In genomic region chr9:120571443-120572257, GRCh38 we compare ENCODE assay signal across 13 cellular contexts. TPM values are rescaled to one million over a fixed set of nuclear protein-coding genes. Genes with fewer than 3 reads are reported as not detected.
DNase-seq lines count a peak whose midpoint lies in the region; ATAC-seq and TF ChIP-seq lines count a peak whose summit lies in the region.
"Had no signal": no experiment of that assay in that cellular context is flagged by ENCODE, and none has a peak within 500 bp of the region (broad histone marks: within the 10 kb centered on the region; RNA-seq: fewer than 3 reads in every experiment).

No MANE protein-coding gene starts in this region.

- H3K27me3 Mint-ChIP-seq in natural killer cell treated with Interleukin-12 subunit alpha and Interleukin-12 subunit beta and Interleukin-15 and Interleukin-18, amount 100 ng/mL, for 72 hours: no peaks in the 10 kb centered on the region
- H3K27me3 Mint-ChIP-seq: CD4-positive, CD25-positive, alpha-beta regulatory T cell had no signal

- no peak overlapping the region for H3K4me3 ChIP-seq in ovary

- WGBS in ovary, 3 donors: 21 to 42% (median 26%) methylated on average over 11 of the region's 11 CpGs

- peak; percentile 95 for DNase-seq in AG09319 (ENCODE audit: extremely low read depth, low read depth)
- peak; percentile 91 for DNase-seq in amniotic epithelial cell (ENCODE audit: low read depth)
- peak; percentile 42 to 93 (median 76) for DNase-seq in head of caudate nucleus
- DNase-seq in ovary: peak in 4 of 5 donors; percentile 22 to 69 (median 47)
- no peak for DNase-seq in natural killer cell treated with Interleukin-12 subunit alpha and Interleukin-12 subunit beta and Interleukin-15 and Interleukin-18, amount 100 ng/mL, for 72 hours (ENCODE audit: low spot score)
- DNase-seq in foreskin keratinocyte: no peak
- no peak for DNase-seq in SKM-1 treated with dmso at 0.1 percent for 144 hours (lab: John Stamatoyannopoulos, UW; ENCODE audit: unreplicated experiment)
- DNase-seq: CD4-positive, CD25-positive, alpha-beta regulatory T cell; H7; NCI-H187 treated with DMSO at 0.1 percent for 48 hours; RPMI8226; stimulated activated CD4-positive, alpha-beta T cell treated with anti-CD3 and anti-CD28 coated beads, Interleukin-2, amount 100 ng/mL, for 48 hours had no signal

- peaks cover 33% of the 10 kb centered on the region for H3K36me3 Mint-ChIP-seq in natural killer cell treated with Interleukin-12 subunit alpha and Interleukin-12 subunit beta and Interleukin-15 and Interleukin-18, amount 100 ng/mL, for 72 hours

- H3K27ac Mint-ChIP-seq in natural killer cell treated with Interleukin-12 subunit alpha and Interleukin-12 subunit beta and Interleukin-15 and Interleukin-18, amount 100 ng/mL, for 72 hours: no peak overlapping the region
- H3K27ac Mint-ChIP-seq: CD4-positive, CD25-positive, alpha-beta regulatory T cell had no signal

- intact Hi-C loops in head of caudate nucleus (cut with DNase I) (no loop called here), ovary (cut with DNase I) (no loop called here)

- TF ChIP-seq EP300 in ovary (IDR thresholded peaks at IDR 0.05): no peak

- peaks cover 6 to 9% of the 10 kb centered on the region in 2 donors for H3K4me1 Mint-ChIP-seq in natural killer cell treated with Interleukin-12 subunit alpha and Interleukin-12 subunit beta and Interleukin-15 and Interleukin-18, amount 100 ng/mL, for 72 hours (ENCODE audit: low read depth in 2 of 2)

- TF ChIP-seq CTCF in AG09319 (IDR thresholded peaks at IDR 0.05; ENCODE audit: low read depth, low read length): no peak
- TF ChIP-seq CTCF in ovary (IDR thresholded peaks at IDR 0.05): no peak
- no peak for TF ChIP-seq CTCF in foreskin keratinocyte (conservative IDR thresholded peaks at IDR 0.05)

- H3K36me3 ChIP-seq in ovary: no peaks in the 10 kb centered on the region

- no peak for TF ChIP-seq POLR2A in ovary (IDR thresholded peaks at IDR 0.05)

- H3K4me3 Mint-ChIP-seq in natural killer cell treated with Interleukin-12 subunit alpha and Interleukin-12 subunit beta and Interleukin-15 and Interleukin-18, amount 100 ng/mL, for 72 hours: no peak overlapping the region
- H3K4me3 Mint-ChIP-seq: CD4-positive, CD25-positive, alpha-beta regulatory T cell had no signal

- no peaks in the 10 kb centered on the region for H3K9me3 ChIP-seq in ovary

- no peaks in the 10 kb centered on the region for H3K9me3 Mint-ChIP-seq in natural killer cell treated with Interleukin-12 subunit alpha and Interleukin-12 subunit beta and Interleukin-15 and Interleukin-18, amount 100 ng/mL, for 72 hours
- H3K9me3 Mint-ChIP-seq: CD4-positive, CD25-positive, alpha-beta regulatory T cell had no signal

- no peaks in the 10 kb centered on the region for H3K27me3 ChIP-seq in ovary
- no peaks in the 10 kb centered on the region for H3K27me3 ChIP-seq in foreskin keratinocyte

- ATAC-seq in HG02759 (IDR thresholded peaks at IDR 0.05; ENCODE audit: unreplicated experiment) (no peak), foreskin keratinocyte (no peak)
- ATAC-seq in natural killer cell treated with Interleukin-12 subunit alpha and Interleukin-12 subunit beta and Interleukin-15 and Interleukin-18, amount 100 ng/mL, for 72 hours: no peak

- H3K27ac ChIP-seq in ovary (peak overlapping the region in 1 of 2 donors; percentile 11), foreskin keratinocyte (no peak overlapping the region)

- peaks cover 7% of the 10 kb centered on the region for H3K4me1 ChIP-seq in ovary (ENCODE audit: insufficient read depth)
- H3K4me1 ChIP-seq in foreskin keratinocyte: no peaks in the 10 kb centered on the region

RNA-seq across cellular contexts. Expression of gene CDK5RAP2, which starts 8.3 kb away (rescaled TPM):
- total RNA-seq in ovary (10 to 100 TPM; 35.1 to 59.4 (median 44.7) TPM), foreskin keratinocyte (44.5 and 46.0 TPM in 2 replicates)
- polyA plus RNA-seq in ovary (10 to 100 TPM; 30.8 to 61.1 TPM), foreskin keratinocyte (31.8 and 32.3 TPM in 2 replicates)
- total RNA-seq in natural killer cell treated with Interleukin-12 subunit alpha and Interleukin-12 subunit beta and Interleukin-15 and Interleukin-18, amount 100 ng/mL, for 72 hours: 100 to 1,000 TPM in 1 of 2 donors, 10 to 100 TPM in 1; 73.4 to 124 TPM

Comparison
In these comparisons a context has a peak if more than half of its experiments do, and no peak if none do; other contexts are left out.
1. DNase-seq: peak in AG09319 (single experiment), amniotic epithelial cell (single experiment), head of caudate nucleus (42 of 42) and ovary (4 of 5); none in natural killer cell treated with Interleukin-12 subunit alpha and Interleukin-12 subunit beta and Interleukin-15 and Interleukin-18, amount 100 ng/mL, for 72 hours (single experiment), foreskin keratinocyte (0 of 2) and SKM-1 treated with dmso at 0.1 percent for 144 hours (single experiment).